19 cellular contexts compared by ENCODE assay signal in genomic region chr21:45882641-45883040, GRCh38.
"Had no signal": no experiment of that assay in that cellular context is flagged by ENCODE, and none has a peak within 500 bp of the region (broad histone marks: within the 10 kb centered on the region; RNA-seq: fewer than 3 reads in every experiment).

No MANE protein-coding gene starts in this region.

- H3K27me3 ChIP-seq: neural progenitor cell, ovary, right atrium auricular region, testis, tibial nerve, vagina had no signal

- H3K27ac ChIP-seq: epithelial cell of prostate, esophagus muscularis mucosa, gastrocnemius medialis, neural progenitor cell, ovary, right atrium auricular region, testis, tibial nerve, upper lobe of right lung, vagina had no signal

- H2AFZ ChIP-seq: neural progenitor cell had no signal

- H3K9ac ChIP-seq: neural progenitor cell had no signal

- H3K36me3 ChIP-seq: esophagus muscularis mucosa, gastrocnemius medialis, neural progenitor cell, ovary, right atrium auricular region, tibial nerve, upper lobe of right lung, vagina had no signal

- ATAC-seq: gastrocnemius medialis; left colon; natural killer cell; stimulated activated naive B cell treated with anti-CD40 and anti-IgM and Interleukin-4, amounts not matched to agents 10 μg/mL and 1 μg/mL and 100 μg/mL, for 72 hours; stimulated activated naive CD8-positive, alpha-beta T cell treated with anti-CD3 and anti-CD28 coated beads, Interleukin-15, amount 100 ng/mL, for 72 hours; upper lobe of right lung had no signal

- H3K4me3 ChIP-seq: esophagus muscularis mucosa, gastrocnemius medialis, neural progenitor cell, ovary, right atrium auricular region, testis, tibial nerve, upper lobe of right lung, vagina had no signal

- H3K9me3 ChIP-seq: esophagus muscularis mucosa, gastrocnemius medialis, ovary, right atrium auricular region, testis, tibial nerve, upper lobe of right lung, vagina had no signal

- H3K4me1 ChIP-seq: gastrocnemius medialis, upper lobe of right lung had no signal

- H3K4me2 ChIP-seq: neural progenitor cell had no signal

- DNase-seq: cortex of kidney; effector memory CD4-positive, alpha-beta T cell; gastrocnemius medialis; islet precursor cell; left colon; natural killer cell; ovary; stimulated activated CD4-positive, alpha-beta T cell treated with anti-CD3 and anti-CD28 coated beads, Interleukin-2, amount 100 ng/mL, for 24 hours; stimulated activated CD4-positive, alpha-beta T cell treated with anti-CD3 and anti-CD28 coated beads, Interleukin-4, amount 100 ng/mL, for 4 hours; stimulated activated naive B cell treated with anti-CD40 and anti-IgM and Interleukin-4, amounts not matched to agents 10 μg/mL and 1 μg/mL and 100 μg/mL, for 72 hours; stimulated activated naive CD8-positive, alpha-beta T cell treated with anti-CD3 and anti-CD28 coated beads, Interleukin-15, amount 100 ng/mL, for 72 hours; testis; upper lobe of right lung had no signal
